In the genomic region with DNA sequence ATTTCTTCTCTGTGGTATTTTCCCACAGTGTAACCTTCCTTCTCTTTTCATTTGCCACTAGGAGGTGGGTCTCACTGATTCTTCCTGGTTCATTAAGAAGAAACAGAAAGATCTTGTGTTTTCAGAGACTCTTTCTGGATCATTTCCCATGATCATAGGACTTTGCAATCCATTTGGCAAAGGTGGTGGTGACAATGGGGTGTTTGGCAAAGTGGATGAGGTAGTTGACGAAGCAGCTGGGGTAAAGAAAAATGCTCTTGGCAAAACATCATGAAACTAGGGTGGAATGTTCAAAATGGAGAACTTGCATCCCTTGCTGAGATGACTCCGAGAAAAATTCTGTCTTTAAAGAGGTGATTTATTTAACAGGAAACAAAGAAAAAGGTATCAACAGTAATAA, we compare ENCODE assay signal across 12 cellular contexts. TPM values are rescaled to one million over a fixed set of nuclear protein-coding genes. Genes with fewer than 3 reads are reported as not detected.
DNase-seq lines count a peak whose midpoint lies in the region; ATAC-seq and TF ChIP-seq lines count a peak whose summit lies in the region.
"Had no signal": no experiment of that assay in that cellular context is flagged by ENCODE, and none has a peak within 500 bp of the region (broad histone marks: within the 10 kb centered on the region; RNA-seq: fewer than 3 reads in every experiment).

No MANE protein-coding gene starts in this region.

- peak overlapping the region; percentile 20 for H3K27ac Mint-ChIP-seq in activated naive CD8-positive, alpha-beta T cell treated with anti-CD3 and anti-CD28 coated beads, Interleukin-2, amount 10 ng/mL, durations not matched to agents 7 days and 5 days
- H3K27ac Mint-ChIP-seq in activated naive CD8-positive, alpha-beta T cell treated with anti-CD3 and anti-CD28 coated beads for 36 hours: no peak overlapping the region
- peak overlapping the region; percentile 4 to 94 (median 83) for H3K27ac Mint-ChIP-seq in brain
- peak overlapping the region; percentile 93 for H3K27ac Mint-ChIP-seq in mesothelial cell of epicardium
- H3K27ac Mint-ChIP-seq in type B pancreatic cell: peak overlapping the region; percentile 86
- peak overlapping the region in 1 of 3 experiments; percentile 17; a peak in 1 of 7 replicates for H3K27ac Mint-ChIP-seq in H9
- H3K27ac Mint-ChIP-seq: activated CD4-positive, alpha-beta T cell treated with anti-CD3 and anti-CD28 coated beads, Interleukin-2, amount 10 ng/mL, durations not matched to agents 7 days and 5 days had no signal

- no peak for ATAC-seq in activated naive CD8-positive, alpha-beta T cell treated with anti-CD3 and anti-CD28 coated beads, Interleukin-2, amount 10 ng/mL, durations not matched to agents 7 days and 5 days (ENCODE audit: low read depth)

- H2AFZ ChIP-seq in H9 (ENCODE audit: low read length): no peak overlapping the region

- no peaks in the 10 kb centered on the region for H3K23me2 ChIP-seq in H9 (ENCODE audit: insufficient read length, low read depth, low read length, poor library complexity, severe bottlenecking)

- H2BK5ac ChIP-seq in H9 (ENCODE audit: insufficient read length, low read length): no peak overlapping the region

- H3K79me1 ChIP-seq in H9 (ENCODE audit: insufficient read depth, low read depth, low read length, poor library complexity, severe bottlenecking): no peaks in the 10 kb centered on the region

- no peak overlapping the region for H3K56ac ChIP-seq in H9 (ENCODE audit: insufficient read length, low read depth, low read length)

- H3K18ac ChIP-seq in H9 (ENCODE audit: insufficient read length, low read depth, low read length): no peak overlapping the region

- peaks cover 23% of the 10 kb centered on the region for H3K36me3 Mint-ChIP-seq in activated naive CD8-positive, alpha-beta T cell treated with anti-CD3 and anti-CD28 coated beads, Interleukin-2, amount 10 ng/mL, durations not matched to agents 7 days and 5 days
- peaks cover 13% of the 10 kb centered on the region for H3K36me3 Mint-ChIP-seq in activated naive CD8-positive, alpha-beta T cell treated with anti-CD3 and anti-CD28 coated beads for 36 hours
- H3K36me3 Mint-ChIP-seq in brain (peaks cover 3% of the 10 kb centered on the region), mesothelial cell of epicardium (peaks cover 5% of the 10 kb centered on the region), type B pancreatic cell (peaks cover 10% of the 10 kb centered on the region), H9 (ENCODE audit: insufficient read depth in 1 of 3, low read depth in 3 of 3) (peaks cover 0 to 10% (median 0%) of the 10 kb centered on the region in 3 experiments; a peak in 5 of 7 replicates)

- POLR2A ChIA-PET in activated naive CD8-positive, alpha-beta T cell treated with anti-CD3 and anti-CD28 coated beads, Interleukin-2, amount 10 ng/mL, durations not matched to agents 7 days and 5 days (lab: Charles Lee): no interaction called here

- H2BK20ac ChIP-seq in H9 (ENCODE audit: low read depth, low read length, poor library complexity, severe bottlenecking): no peak overlapping the region

- H3K27me3 ChIP-seq in H9 (ENCODE audit: insufficient read depth, low read length): no peaks in the 10 kb centered on the region
- H3K27me3 ChIP-seq: brain microvascular endothelial cell, neutrophil had no signal

- H2BK15ac ChIP-seq in H9 (ENCODE audit: low read depth, low read length): no peak overlapping the region; the same call in 1 of the 2 replicates

- no peak overlapping the region for H3K4me2 ChIP-seq in H9 (ENCODE audit: insufficient read depth, insufficient read length, low read length)

- H2AK5ac ChIP-seq in H9 (ENCODE audit: insufficient read length, low read length): no peak overlapping the region

- H3K4ac ChIP-seq in H9 (ENCODE audit: low read depth, low read length): no peak overlapping the region

- no peaks in the 10 kb centered on the region for H3K27me3 Mint-ChIP-seq in activated naive CD8-positive, alpha-beta T cell treated with anti-CD3 and anti-CD28 coated beads, Interleukin-2, amount 10 ng/mL, durations not matched to agents 7 days and 5 days
- H3K27me3 Mint-ChIP-seq in activated naive CD8-positive, alpha-beta T cell treated with anti-CD3 and anti-CD28 coated beads for 36 hours: no peaks in the 10 kb centered on the region
- H3K27me3 Mint-ChIP-seq in brain: no peaks in the 10 kb centered on the region
- H3K27me3 Mint-ChIP-seq in mesothelial cell of epicardium (ENCODE audit: low read depth): no peaks in the 10 kb centered on the region
- H3K27me3 Mint-ChIP-seq in type B pancreatic cell: no peaks in the 10 kb centered on the region
- H3K27me3 Mint-ChIP-seq in H9 (ENCODE audit: low read depth): no peaks in the 10 kb centered on the region
- H3K27me3 Mint-ChIP-seq: activated CD4-positive, alpha-beta T cell treated with anti-CD3 and anti-CD28 coated beads, Interleukin-2, amount 10 ng/mL, durations not matched to agents 7 days and 5 days had no signal

- H3K9ac ChIP-seq in H9 (ENCODE audit: extremely low read depth, insufficient read length, low read length): no peak overlapping the region

- H3K27ac ChIP-seq in H9 (ENCODE audit: insufficient read length, low read depth, low read length): no peak overlapping the region
- H3K27ac ChIP-seq: brain microvascular endothelial cell, neutrophil had no signal

- no peak for DNase-seq in activated naive CD8-positive, alpha-beta T cell treated with anti-CD3 and anti-CD28 coated beads, Interleukin-2, amount 10 ng/mL, durations not matched to agents 7 days and 5 days
- DNase-seq in activated naive CD8-positive, alpha-beta T cell treated with anti-CD3 and anti-CD28 coated beads for 36 hours: no peak
- no peak for DNase-seq in mesothelial cell of epicardium (ENCODE audit: low spot score in 2 of 2, unreplicated experiment in 2 of 2)
- no peak for DNase-seq in type B pancreatic cell (ENCODE audit: extremely low spot score, unreplicated experiment)
- DNase-seq in activated T-cell treated with anti-CD3 and anti-CD28 coated beads, Interleukin-2, amount 50 U/mL, for 1 hour: no peak
- DNase-seq in cerebellum (ENCODE audit: low spot score): no peak
- DNase-seq in H9: no peak
- DNase-seq: ACHN; activated CD4-positive, alpha-beta T cell treated with anti-CD3 and anti-CD28 coated beads, Interleukin-2, amount 10 ng/mL, durations not matched to agents 7 days and 5 days; brain microvascular endothelial cell had no signal

- TF ChIP-seq CTCF in brain (conservative IDR thresholded peaks at IDR 0.05) (no peak), mesothelial cell of epicardium (IDR thresholded peaks at IDR 0.05; ENCODE audit: unreplicated experiment) (no peak), type B pancreatic cell (conservative IDR thresholded peaks at IDR 0.05) (no peak), H9 (conservative IDR thresholded peaks at IDR 0.05) (no peak)

- H3K23ac ChIP-seq in H9 (ENCODE audit: insufficient read length, low read depth, low read length): no peak overlapping the region

- no peak overlapping the region for H3K14ac ChIP-seq in H9 (ENCODE audit: insufficient read depth, low read length)

- H2BK12ac ChIP-seq in H9 (ENCODE audit: insufficient read length, low read depth, low read length): no peak overlapping the region

- no peaks in the 10 kb centered on the region for H4K20me1 ChIP-seq in H9 (ENCODE audit: control insufficient read depth, insufficient read depth, insufficient read length)

- H4K8ac ChIP-seq in H9 (replicated peaks; ENCODE audit: insufficient read length, low read depth, low read length): no peak overlapping the region

- H4K5ac ChIP-seq in H9 (ENCODE audit: insufficient read length, low read depth, low read length): no peak overlapping the region

- H3K9me3 ChIP-seq in H9 (ENCODE audit: control insufficient read depth, low read depth, low read length): no peaks in the 10 kb centered on the region
- H3K9me3 ChIP-seq: neutrophil had no signal

- H2BK120ac ChIP-seq in H9 (ENCODE audit: low read depth, low read length, poor library complexity, severe bottlenecking): no peak overlapping the region

- H3K9me3 Mint-ChIP-seq in activated naive CD8-positive, alpha-beta T cell treated with anti-CD3 and anti-CD28 coated beads, Interleukin-2, amount 10 ng/mL, durations not matched to agents 7 days and 5 days: no peaks in the 10 kb centered on the region
- no peaks in the 10 kb centered on the region for H3K9me3 Mint-ChIP-seq in activated naive CD8-positive, alpha-beta T cell treated with anti-CD3 and anti-CD28 coated beads for 36 hours
- no peaks in the 10 kb centered on the region for H3K9me3 Mint-ChIP-seq in brain
- no peaks in the 10 kb centered on the region for H3K9me3 Mint-ChIP-seq in mesothelial cell of epicardium
- no peaks in the 10 kb centered on the region for H3K9me3 Mint-ChIP-seq in type B pancreatic cell
- H3K9me3 Mint-ChIP-seq in H9: no peaks in the 10 kb centered on the region; a peak in 1 of 5 replicates
- H3K9me3 Mint-ChIP-seq: activated CD4-positive, alpha-beta T cell treated with anti-CD3 and anti-CD28 coated beads, Interleukin-2, amount 10 ng/mL, durations not matched to agents 7 days and 5 days had no signal

- no peak overlapping the region for H3K4me3 Mint-ChIP-seq in activated naive CD8-positive, alpha-beta T cell treated with anti-CD3 and anti-CD28 coated beads, Interleukin-2, amount 10 ng/mL, durations not matched to agents 7 days and 5 days
- H3K4me3 Mint-ChIP-seq in activated naive CD8-positive, alpha-beta T cell treated with anti-CD3 and anti-CD28 coated beads for 36 hours: no peak overlapping the region
- H3K4me3 Mint-ChIP-seq in brain (peak overlapping the region in 3 of 5 experiments; percentile 13 to 55 (median 28)), mesothelial cell of epicardium (no peak overlapping the region), type B pancreatic cell (peak overlapping the region; percentile 66), H9 (no peak overlapping the region)
- H3K4me3 Mint-ChIP-seq: activated CD4-positive, alpha-beta T cell treated with anti-CD3 and anti-CD28 coated beads, Interleukin-2, amount 10 ng/mL, durations not matched to agents 7 days and 5 days had no signal

- peaks cover 5% of the 10 kb centered on the region; the same call in 1 of the 2 replicates for H3K4me1 ChIP-seq in H9 (ENCODE audit: insufficient read depth, low read length)

- H3K79me2 ChIP-seq in H9 (ENCODE audit: insufficient read depth, low read length): no peaks in the 10 kb centered on the region

- peaks cover 15% of the 10 kb centered on the region for H3K4me1 Mint-ChIP-seq in activated naive CD8-positive, alpha-beta T cell treated with anti-CD3 and anti-CD28 coated beads, Interleukin-2, amount 10 ng/mL, durations not matched to agents 7 days and 5 days
- H3K4me1 Mint-ChIP-seq in activated naive CD8-positive, alpha-beta T cell treated with anti-CD3 and anti-CD28 coated beads for 36 hours: peaks cover 15% of the 10 kb centered on the region
- H3K4me1 Mint-ChIP-seq in brain: peaks cover 84% of the 10 kb centered on the region
- peaks cover 74% of the 10 kb centered on the region for H3K4me1 Mint-ChIP-seq in mesothelial cell of epicardium
- H3K4me1 Mint-ChIP-seq in type B pancreatic cell (ENCODE audit: unreplicated experiment): peaks cover 73% of the 10 kb centered on the region
- peaks cover 27 to 38% of the 10 kb centered on the region in 2 experiments for H3K4me1 Mint-ChIP-seq in H9

- no CpG with 5 or more reads among the region's 2 CpGs for WGBS in H9 (ENCODE audit: extremely low coverage, insufficient read length, low lambda C conversion rate)

- H4K91ac ChIP-seq in H9 (ENCODE audit: insufficient read length, low read depth, low read length): no peak overlapping the region

- H3T11ph ChIP-seq in H9 (ENCODE audit: low read length): no peak overlapping the region

RNA-seq across cellular contexts. Expression of a gene that starts 50.6 kb away (rescaled TPM):
- total RNA-seq in activated naive CD8-positive, alpha-beta T cell treated with anti-CD3 and anti-CD28 coated beads, Interleukin-2, amount 10 ng/mL, durations not matched to agents 7 days and 5 days: 10 to 100 TPM; 25.8 to 28.3 TPM
- 10 to 100 TPM; 23.0 to 24.6 TPM for total RNA-seq in activated naive CD8-positive, alpha-beta T cell treated with anti-CD3 and anti-CD28 coated beads for 36 hours
- 102 TPM for polyA plus RNA-seq in brain (ENCODE audit: insufficient read depth, low read depth, low replicate concordance)
- 29.9 to 32.0 TPM (median 30.5 TPM) in 3 replicates for total RNA-seq in mesothelial cell of epicardium
- total RNA-seq in type B pancreatic cell (ENCODE audit: low replicate concordance): 26.3 and 47.8 TPM in 2 replicates
- total RNA-seq in cerebellum: 7.7 TPM
- total RNA-seq in H9 (2021): 14.4 and 14.7 TPM in 2 replicates

Comparison
In these comparisons a context has a peak if more than half of its experiments do, and no peak if none do; other contexts are left out.
1. H3K4me3 Mint-ChIP-seq: peak in brain (3 of 5) and type B pancreatic cell (single experiment); none in activated naive CD8-positive, alpha-beta T cell treated with anti-CD3 and anti-CD28 coated beads, Interleukin-2, amount 10 ng/mL, durations not matched to agents 7 days and 5 days (single experiment), activated naive CD8-positive, alpha-beta T cell treated with anti-CD3 and anti-CD28 coated beads for 36 hours (single experiment), mesothelial cell of epicardium (single experiment) and H9 (0 of 2).